ENCODE assay signal across 28 cellular contexts in genomic region chr9:13174906-13175639, GRCh38.
"Had no signal": no experiment of that assay in that cellular context is flagged by ENCODE, and none has a peak within 500 bp of the region (broad histone marks: within the 10 kb centered on the region; RNA-seq: fewer than 3 reads in every experiment).

No MANE protein-coding gene starts in this region.

- H3K4me1 ChIP-seq: esophagus muscularis mucosa, foreskin keratinocyte, gastroesophageal sphincter, heart left ventricle, parathyroid adenoma, suprapubic skin, transverse colon, upper lobe of right lung had no signal

- FAIRE-seq: colon, endothelial cell of umbilical vein, islet of Langerhans had no signal

- H3K9me3 ChIP-seq: esophagus muscularis mucosa, gastroesophageal sphincter, heart left ventricle, neutrophil, suprapubic skin, transverse colon, upper lobe of right lung, uterus had no signal

- H3K9ac ChIP-seq: parathyroid adenoma had no signal

- ATAC-seq: foreskin keratinocyte; gastroesophageal sphincter; heart left ventricle; left colon; left ventricle myocardium superior; natural killer cell; sciatic nerve; stimulated activated naive CD8-positive, alpha-beta T cell treated with anti-CD3 and anti-CD28 coated beads, Interleukin-15, amount 100 ng/mL, for 72 hours; upper lobe of right lung had no signal

- DNase-seq: dorsolateral prefrontal cortex; effector CD4-positive, alpha-beta T cell; foreskin keratinocyte; heart left ventricle; hippocampal formation; kidney glomerular epithelial cell; left colon; left ventricle myocardium superior; natural killer cell; stimulated activated CD4-positive, alpha-beta T cell treated with anti-CD3 and anti-CD28 coated beads, Interleukin-12 subunit alpha, Interleukin-12 subunit beta, amount 100 ng/mL, for 4 hours; stimulated activated CD4-positive, alpha-beta T cell treated with anti-CD3 and anti-CD28 coated beads, Interleukin-1b, Interleukin-23, amount 100 ng/mL, for 48 hours; stimulated activated CD4-positive, alpha-beta T cell treated with anti-CD3 and anti-CD28 coated beads, Interleukin-4, amount 100 ng/mL, for 1 hour; stimulated activated CD8-positive, alpha-beta memory T cell treated with anti-CD3 and anti-CD28 coated beads, Interleukin-4, amount 100 ng/mL, for 48 hours; stimulated activated naive CD4-positive, alpha-beta T cell; stimulated activated naive CD8-positive, alpha-beta T cell treated with anti-CD3 and anti-CD28 coated beads, Interleukin-15, amount 100 ng/mL, for 72 hours; transverse colon; upper lobe of right lung; uterus had no signal

- H3K36me3 ChIP-seq: neutrophil, suprapubic skin, transverse colon, uterus had no signal

- H3K4me3 ChIP-seq: dorsolateral prefrontal cortex, esophagus muscularis mucosa, gastroesophageal sphincter, heart left ventricle, smooth muscle cell, suprapubic skin, transverse colon, upper lobe of right lung, uterus had no signal

- H3K27ac ChIP-seq: esophagus muscularis mucosa, foreskin keratinocyte, gastroesophageal sphincter, heart left ventricle, neutrophil, parathyroid adenoma, suprapubic skin, transverse colon, upper lobe of right lung, uterus had no signal

- H3K27me3 ChIP-seq: dorsolateral prefrontal cortex, esophagus muscularis mucosa, foreskin keratinocyte, gastroesophageal sphincter, heart left ventricle, neutrophil, suprapubic skin, transverse colon, upper lobe of right lung, uterus had no signal
